3 cellular contexts compared by ENCODE assay signal in the genomic region with DNA sequence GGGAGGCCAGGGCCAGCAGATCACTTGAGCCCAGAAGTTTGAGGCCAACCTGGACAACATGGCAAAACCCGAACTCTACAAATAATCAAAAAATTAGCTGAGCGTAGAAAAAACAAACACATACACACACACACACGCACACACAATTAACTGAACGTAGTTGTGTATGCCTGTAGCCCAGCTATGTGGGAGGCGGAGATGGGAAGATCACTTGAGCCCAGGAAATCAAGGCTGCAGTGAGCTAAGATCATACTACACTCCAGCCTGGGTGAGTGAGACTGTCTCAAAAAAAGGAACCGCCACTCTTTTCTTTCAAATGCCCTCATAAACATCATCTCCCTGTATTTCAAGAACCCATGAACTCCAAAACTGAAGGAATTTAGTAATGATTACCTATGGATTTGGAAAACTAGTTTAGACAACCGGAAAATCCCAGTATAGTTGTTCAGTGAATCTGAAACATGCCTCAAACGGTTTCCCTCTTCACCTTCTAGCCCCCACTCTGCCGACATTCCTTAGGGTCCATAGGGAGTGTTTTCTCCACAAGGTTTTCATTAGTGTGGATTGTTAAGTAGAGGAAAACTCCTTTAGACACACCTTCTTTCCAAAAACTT.
A peak's percentile ranks its signal among the peaks of the same experiment; 100 is the strongest.
TF ChIP-seq lines count a peak whose summit lies in the region.

No MANE protein-coding gene starts in this region.

TF ChIP-seq in SK-N-SH, 30 proteins besides CTCF, POLR2A, EP300 and RAD21:
- TF ChIP-seq POLR2AphosphoS5 (IDR thresholded peaks at IDR 0.05; ENCODE audit: low read depth, low read length): peak; percentile 57; the same call in 1 of the 2 replicates
- TF ChIP-seq, protein P1, sequence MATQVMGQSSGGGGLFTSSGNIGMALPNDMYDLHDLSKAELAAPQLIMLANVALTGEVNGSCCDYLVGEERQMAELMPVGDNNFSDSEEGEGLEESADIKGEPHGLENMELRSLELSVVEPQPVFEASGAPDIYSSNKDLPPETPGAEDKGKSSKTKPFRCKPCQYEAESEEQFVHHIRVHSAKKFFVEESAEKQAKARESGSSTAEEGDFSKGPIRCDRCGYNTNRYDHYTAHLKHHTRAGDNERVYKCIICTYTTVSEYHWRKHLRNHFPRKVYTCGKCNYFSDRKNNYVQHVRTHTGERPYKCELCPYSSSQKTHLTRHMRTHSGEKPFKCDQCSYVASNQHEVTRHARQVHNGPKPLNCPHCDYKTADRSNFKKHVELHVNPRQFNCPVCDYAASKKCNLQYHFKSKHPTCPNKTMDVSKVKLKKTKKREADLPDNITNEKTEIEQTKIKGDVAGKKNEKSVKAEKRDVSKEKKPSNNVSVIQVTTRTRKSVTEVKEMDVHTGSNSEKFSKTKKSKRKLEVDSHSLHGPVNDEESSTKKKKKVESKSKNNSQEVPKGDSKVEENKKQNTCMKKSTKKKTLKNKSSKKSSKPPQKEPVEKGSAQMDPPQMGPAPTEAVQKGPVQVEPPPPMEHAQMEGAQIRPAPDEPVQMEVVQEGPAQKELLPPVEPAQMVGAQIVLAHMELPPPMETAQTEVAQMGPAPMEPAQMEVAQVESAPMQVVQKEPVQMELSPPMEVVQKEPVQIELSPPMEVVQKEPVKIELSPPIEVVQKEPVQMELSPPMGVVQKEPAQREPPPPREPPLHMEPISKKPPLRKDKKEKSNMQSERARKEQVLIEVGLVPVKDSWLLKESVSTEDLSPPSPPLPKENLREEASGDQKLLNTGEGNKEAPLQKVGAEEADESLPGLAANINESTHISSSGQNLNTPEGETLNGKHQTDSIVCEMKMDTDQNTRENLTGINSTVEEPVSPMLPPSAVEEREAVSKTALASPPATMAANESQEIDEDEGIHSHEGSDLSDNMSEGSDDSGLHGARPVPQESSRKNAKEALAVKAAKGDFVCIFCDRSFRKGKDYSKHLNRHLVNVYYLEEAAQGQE (IDR thresholded peaks at IDR 0.05; ENCODE audit: low read depth, low read length): no peak

TF ChIP-seq in SK-N-SH treated with all-trans-retinoic acid at 6 μM for 48 hours, 23 proteins besides CTCF, POLR2A, EP300 and RAD21 (continues in another document):
- TF ChIP-seq CSDC2 (CRISPR knock-in tag; IDR thresholded peaks at IDR 0.05) (no peak), ESRRG (CRISPR knock-in tag; IDR thresholded peaks at IDR 0.05) (no peak), POU6F1 (CRISPR knock-in tag; IDR thresholded peaks at IDR 0.05; ENCODE audit: borderline replicate concordance, low read depth) (no peak), ZNF565 (CRISPR knock-in tag; conservative IDR thresholded peaks at IDR 0.05; ENCODE audit: low read depth) (no peak), ARNTL (CRISPR knock-in tag; IDR thresholded peaks at IDR 0.05; ENCODE audit: borderline replicate concordance, low read depth) (no peak), TOX (CRISPR knock-in tag; IDR thresholded peaks at IDR 0.05; ENCODE audit: borderline replicate concordance) (no peak), ZC3H10 (CRISPR knock-in tag; IDR thresholded peaks at IDR 0.05) (no peak), ZFP30 (CRISPR knock-in tag; IDR thresholded peaks at IDR 0.05) (no peak), SNAI2 (CRISPR knock-in tag; IDR thresholded peaks at IDR 0.05) (no peak), RARB (CRISPR knock-in tag; IDR thresholded peaks at IDR 0.05) (no peak), ZFP3 (CRISPR knock-in tag; IDR thresholded peaks at IDR 0.05) (no peak), PPARA (CRISPR knock-in tag; IDR thresholded peaks at IDR 0.05; ENCODE audit: borderline replicate concordance) (no peak), TSHZ2 (CRISPR knock-in tag; IDR thresholded peaks at IDR 0.05) (no peak), ZNF8 (CRISPR knock-in tag; IDR thresholded peaks at IDR 0.05) (no peak), GLIS3 (CRISPR knock-in tag; IDR thresholded peaks at IDR 0.05) (no peak)
- TF ChIP-seq, protein P2, sequence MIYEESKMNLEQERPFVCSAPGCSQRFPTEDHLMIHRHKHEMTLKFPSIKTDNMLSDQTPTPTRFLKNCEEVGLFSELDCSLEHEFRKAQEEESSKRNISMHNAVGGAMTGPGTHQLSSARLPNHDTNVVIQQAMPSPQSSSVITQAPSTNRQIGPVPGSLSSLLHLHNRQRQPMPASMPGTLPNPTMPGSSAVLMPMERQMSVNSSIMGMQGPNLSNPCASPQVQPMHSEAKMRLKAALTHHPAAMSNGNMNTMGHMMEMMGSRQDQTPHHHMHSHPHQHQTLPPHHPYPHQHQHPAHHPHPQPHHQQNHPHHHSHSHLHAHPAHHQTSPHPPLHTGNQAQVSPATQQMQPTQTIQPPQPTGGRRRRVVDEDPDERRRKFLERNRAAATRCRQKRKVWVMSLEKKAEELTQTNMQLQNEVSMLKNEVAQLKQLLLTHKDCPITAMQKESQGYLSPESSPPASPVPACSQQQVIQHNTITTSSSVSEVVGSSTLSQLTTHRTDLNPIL (CRISPR knock-in tag; IDR thresholded peaks at IDR 0.05; ENCODE audit: low read depth): no peak
- TF ChIP-seq, protein P3, sequence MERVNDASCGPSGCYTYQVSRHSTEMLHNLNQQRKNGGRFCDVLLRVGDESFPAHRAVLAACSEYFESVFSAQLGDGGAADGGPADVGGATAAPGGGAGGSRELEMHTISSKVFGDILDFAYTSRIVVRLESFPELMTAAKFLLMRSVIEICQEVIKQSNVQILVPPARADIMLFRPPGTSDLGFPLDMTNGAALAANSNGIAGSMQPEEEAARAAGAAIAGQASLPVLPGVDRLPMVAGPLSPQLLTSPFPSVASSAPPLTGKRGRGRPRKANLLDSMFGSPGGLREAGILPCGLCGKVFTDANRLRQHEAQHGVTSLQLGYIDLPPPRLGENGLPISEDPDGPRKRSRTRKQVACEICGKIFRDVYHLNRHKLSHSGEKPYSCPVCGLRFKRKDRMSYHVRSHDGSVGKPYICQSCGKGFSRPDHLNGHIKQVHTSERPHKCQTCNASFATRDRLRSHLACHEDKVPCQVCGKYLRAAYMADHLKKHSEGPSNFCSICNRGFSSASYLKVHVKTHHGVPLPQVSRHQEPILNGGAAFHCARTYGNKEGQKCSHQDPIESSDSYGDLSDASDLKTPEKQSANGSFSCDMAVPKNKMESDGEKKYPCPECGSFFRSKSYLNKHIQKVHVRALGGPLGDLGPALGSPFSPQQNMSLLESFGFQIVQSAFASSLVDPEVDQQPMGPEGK (CRISPR knock-in tag; IDR thresholded peaks at IDR 0.05; ENCODE audit: borderline replicate concordance): no peak

TF ChIP-seq in HepG2, 621 proteins besides CTCF, POLR2A, EP300 and RAD21 (continues in another document):
- TF ChIP-seq, protein P4, sequence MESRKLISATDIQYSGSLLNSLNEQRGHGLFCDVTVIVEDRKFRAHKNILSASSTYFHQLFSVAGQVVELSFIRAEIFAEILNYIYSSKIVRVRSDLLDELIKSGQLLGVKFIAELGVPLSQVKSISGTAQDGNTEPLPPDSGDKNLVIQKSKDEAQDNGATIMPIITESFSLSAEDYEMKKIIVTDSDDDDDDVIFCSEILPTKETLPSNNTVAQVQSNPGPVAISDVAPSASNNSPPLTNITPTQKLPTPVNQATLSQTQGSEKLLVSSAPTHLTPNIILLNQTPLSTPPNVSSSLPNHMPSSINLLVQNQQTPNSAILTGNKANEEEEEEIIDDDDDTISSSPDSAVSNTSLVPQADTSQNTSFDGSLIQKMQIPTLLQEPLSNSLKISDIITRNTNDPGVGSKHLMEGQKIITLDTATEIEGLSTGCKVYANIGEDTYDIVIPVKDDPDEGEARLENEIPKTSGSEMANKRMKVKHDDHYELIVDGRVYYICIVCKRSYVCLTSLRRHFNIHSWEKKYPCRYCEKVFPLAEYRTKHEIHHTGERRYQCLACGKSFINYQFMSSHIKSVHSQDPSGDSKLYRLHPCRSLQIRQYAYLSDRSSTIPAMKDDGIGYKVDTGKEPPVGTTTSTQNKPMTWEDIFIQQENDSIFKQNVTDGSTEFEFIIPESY (CRISPR knock-in tag; IDR thresholded peaks at IDR 0.05): no peak
- TF ChIP-seq FOXK1 (CRISPR knock-in tag; IDR thresholded peaks at IDR 0.05; ENCODE audit: borderline replicate concordance, low read depth) (peak; percentile 42; the same call in 1 of the 2 replicates), ZMAT3 (CRISPR knock-in tag; conservative IDR thresholded peaks at IDR 0.05) (no peak), MEF2D (CRISPR knock-in tag; IDR thresholded peaks at IDR 0.05) (no peak; the same call in 1 of the 2 replicates), CBFB (CRISPR knock-in tag; IDR thresholded peaks at IDR 0.05) (no peak), ZNF232 (CRISPR knock-in tag; IDR thresholded peaks at IDR 0.05; ENCODE audit: borderline replicate concordance) (no peak), ZFX (CRISPR knock-in tag; IDR thresholded peaks at IDR 0.05; ENCODE audit: low read depth) (no peak), ZC3H13 (CRISPR knock-in tag; IDR thresholded peaks at IDR 0.05) (peak; percentile 79), REL (CRISPR knock-in tag; conservative IDR thresholded peaks at IDR 0.05) (no peak), MAFF (IDR thresholded peaks at IDR 0.05; ENCODE audit: low read depth, low read length) (0 out of 2 replicates have a peak, but pooled peaks have one; percentile 13), FOXA1 (IDR thresholded peaks at IDR 0.05) (no peak), FOXA1 (CRISPR knock-in tag; IDR thresholded peaks at IDR 0.05) (no peak), HMG20B (CRISPR knock-in tag; conservative IDR thresholded peaks at IDR 0.05) (no peak), RFX1 (IDR thresholded peaks at IDR 0.05) (no peak), ZNF468 (CRISPR knock-in tag; IDR thresholded peaks at IDR 0.05) (no peak), CEBPB (IDR thresholded peaks at IDR 0.05; ENCODE audit: borderline replicate concordance, low read depth, low read length) (no peak), ZNF552 (CRISPR knock-in tag; IDR thresholded peaks at IDR 0.05; ENCODE audit: borderline replicate concordance) (no peak), IRF1 (CRISPR knock-in tag; IDR thresholded peaks at IDR 0.05; ENCODE audit: low read depth) (no peak), ZNF891 (CRISPR knock-in tag; IDR thresholded peaks at IDR 0.05) (no peak), IRX3 (CRISPR knock-in tag; IDR thresholded peaks at IDR 0.05; ENCODE audit: borderline replicate concordance, low read depth) (no peak), GFI1 (CRISPR knock-in tag; IDR thresholded peaks at IDR 0.05; ENCODE audit: borderline replicate concordance) (no peak), ZBTB42 (CRISPR knock-in tag; IDR thresholded peaks at IDR 0.05) (no peak)
- TF ChIP-seq, protein P5, sequence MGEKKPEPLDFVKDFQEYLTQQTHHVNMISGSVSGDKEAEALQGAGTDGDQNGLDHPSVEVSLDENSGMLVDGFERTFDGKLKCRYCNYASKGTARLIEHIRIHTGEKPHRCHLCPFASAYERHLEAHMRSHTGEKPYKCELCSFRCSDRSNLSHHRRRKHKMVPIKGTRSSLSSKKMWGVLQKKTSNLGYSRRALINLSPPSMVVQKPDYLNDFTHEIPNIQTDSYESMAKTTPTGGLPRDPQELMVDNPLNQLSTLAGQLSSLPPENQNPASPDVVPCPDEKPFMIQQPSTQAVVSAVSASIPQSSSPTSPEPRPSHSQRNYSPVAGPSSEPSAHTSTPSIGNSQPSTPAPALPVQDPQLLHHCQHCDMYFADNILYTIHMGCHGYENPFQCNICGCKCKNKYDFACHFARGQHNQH (CRISPR knock-in tag; IDR thresholded peaks at IDR 0.05): no peak
- TF ChIP-seq, protein P6, sequence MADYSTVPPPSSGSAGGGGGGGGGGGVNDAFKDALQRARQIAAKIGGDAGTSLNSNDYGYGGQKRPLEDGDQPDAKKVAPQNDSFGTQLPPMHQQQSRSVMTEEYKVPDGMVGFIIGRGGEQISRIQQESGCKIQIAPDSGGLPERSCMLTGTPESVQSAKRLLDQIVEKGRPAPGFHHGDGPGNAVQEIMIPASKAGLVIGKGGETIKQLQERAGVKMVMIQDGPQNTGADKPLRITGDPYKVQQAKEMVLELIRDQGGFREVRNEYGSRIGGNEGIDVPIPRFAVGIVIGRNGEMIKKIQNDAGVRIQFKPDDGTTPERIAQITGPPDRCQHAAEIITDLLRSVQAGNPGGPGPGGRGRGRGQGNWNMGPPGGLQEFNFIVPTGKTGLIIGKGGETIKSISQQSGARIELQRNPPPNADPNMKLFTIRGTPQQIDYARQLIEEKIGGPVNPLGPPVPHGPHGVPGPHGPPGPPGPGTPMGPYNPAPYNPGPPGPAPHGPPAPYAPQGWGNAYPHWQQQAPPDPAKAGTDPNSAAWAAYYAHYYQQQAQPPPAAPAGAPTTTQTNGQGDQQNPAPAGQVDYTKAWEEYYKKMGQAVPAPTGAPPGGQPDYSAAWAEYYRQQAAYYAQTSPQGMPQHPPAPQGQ (CRISPR knock-in tag; IDR thresholded peaks at IDR 0.05; ENCODE audit: borderline replicate concordance): peak; percentile 98; the same call in 1 of the 2 replicates
- TF ChIP-seq, protein P7, sequence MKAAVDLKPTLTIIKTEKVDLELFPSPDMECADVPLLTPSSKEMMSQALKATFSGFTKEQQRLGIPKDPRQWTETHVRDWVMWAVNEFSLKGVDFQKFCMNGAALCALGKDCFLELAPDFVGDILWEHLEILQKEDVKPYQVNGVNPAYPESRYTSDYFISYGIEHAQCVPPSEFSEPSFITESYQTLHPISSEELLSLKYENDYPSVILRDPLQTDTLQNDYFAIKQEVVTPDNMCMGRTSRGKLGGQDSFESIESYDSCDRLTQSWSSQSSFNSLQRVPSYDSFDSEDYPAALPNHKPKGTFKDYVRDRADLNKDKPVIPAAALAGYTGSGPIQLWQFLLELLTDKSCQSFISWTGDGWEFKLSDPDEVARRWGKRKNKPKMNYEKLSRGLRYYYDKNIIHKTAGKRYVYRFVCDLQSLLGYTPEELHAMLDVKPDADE (CRISPR knock-in tag; IDR thresholded peaks at IDR 0.05): no peak
